ENCODE assay signal across 2 cellular contexts in the genomic region with DNA sequence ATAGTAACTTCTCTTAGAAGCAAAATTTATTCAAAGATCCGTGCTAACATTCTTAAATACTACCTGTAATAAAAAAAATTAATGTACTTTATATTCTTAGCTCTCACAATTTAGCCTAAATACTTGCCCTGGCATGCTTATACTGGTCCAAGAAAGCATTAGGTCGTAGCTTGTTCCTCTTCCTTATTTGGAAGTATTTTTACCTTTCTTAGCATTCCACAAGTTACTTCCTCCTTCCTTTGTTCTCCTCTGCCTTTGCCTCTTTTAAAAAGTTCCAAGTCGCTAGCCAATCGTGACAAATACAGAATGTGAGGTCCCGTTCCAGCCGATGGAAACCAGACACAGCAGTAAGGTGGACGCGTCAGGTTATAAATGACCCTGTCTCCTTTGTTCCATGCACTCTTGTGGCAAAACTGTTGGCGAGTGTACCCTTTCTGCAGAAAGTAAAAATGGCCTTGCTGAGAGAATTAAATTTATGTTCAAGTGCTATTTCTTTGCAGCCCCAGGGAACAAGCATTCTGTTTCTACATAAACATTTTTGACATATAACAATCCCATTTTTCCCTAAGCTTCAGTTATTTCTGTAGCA.
TF ChIP-seq lines count a peak whose summit lies in the region.

No MANE protein-coding gene starts in this region.

TF ChIP-seq in HEK293, 187 proteins besides CTCF, POLR2A, EP300 and RAD21:
- peak; percentile 90 for TF ChIP-seq SETDB1 (IDR thresholded peaks at IDR 0.05; ENCODE audit: insufficient read length, low read length)

TF ChIP-seq in H1, 55 proteins besides CTCF, POLR2A, EP300 and RAD21:
- TF ChIP-seq, protein P1, sequence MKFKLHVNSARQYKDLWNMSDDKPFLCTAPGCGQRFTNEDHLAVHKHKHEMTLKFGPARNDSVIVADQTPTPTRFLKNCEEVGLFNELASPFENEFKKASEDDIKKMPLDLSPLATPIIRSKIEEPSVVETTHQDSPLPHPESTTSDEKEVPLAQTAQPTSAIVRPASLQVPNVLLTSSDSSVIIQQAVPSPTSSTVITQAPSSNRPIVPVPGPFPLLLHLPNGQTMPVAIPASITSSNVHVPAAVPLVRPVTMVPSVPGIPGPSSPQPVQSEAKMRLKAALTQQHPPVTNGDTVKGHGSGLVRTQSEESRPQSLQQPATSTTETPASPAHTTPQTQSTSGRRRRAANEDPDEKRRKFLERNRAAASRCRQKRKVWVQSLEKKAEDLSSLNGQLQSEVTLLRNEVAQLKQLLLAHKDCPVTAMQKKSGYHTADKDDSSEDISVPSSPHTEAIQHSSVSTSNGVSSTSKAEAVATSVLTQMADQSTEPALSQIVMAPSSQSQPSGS (IDR thresholded peaks at IDR 0.05; ENCODE audit: low read length): 0 out of 2 replicates have a peak, but pooled peaks have one; percentile 61
- peak; percentile 83 for TF ChIP-seq POLR2AphosphoS5 (IDR thresholded peaks at IDR 0.05; ENCODE audit: low read depth, low read length)
- TF ChIP-seq TBP (IDR thresholded peaks at IDR 0.05; ENCODE audit: low read depth, low read length): peak; percentile 51; the same call in 1 of the 2 replicates
- TF ChIP-seq SRF (IDR thresholded peaks at IDR 0.05; ENCODE audit: low read depth, low read length): peak; percentile 90
- peak; percentile 65; the same call in 1 of the 2 replicates for TF ChIP-seq TAF1 (IDR thresholded peaks at IDR 0.05; ENCODE audit: low read depth, low read length)
- peak; percentile 32 for TF ChIP-seq ASH2L (IDR thresholded peaks at IDR 0.05; ENCODE audit: low read length)
